Comparison of ENCODE assay signal across 20 cellular contexts in the genomic region with DNA sequence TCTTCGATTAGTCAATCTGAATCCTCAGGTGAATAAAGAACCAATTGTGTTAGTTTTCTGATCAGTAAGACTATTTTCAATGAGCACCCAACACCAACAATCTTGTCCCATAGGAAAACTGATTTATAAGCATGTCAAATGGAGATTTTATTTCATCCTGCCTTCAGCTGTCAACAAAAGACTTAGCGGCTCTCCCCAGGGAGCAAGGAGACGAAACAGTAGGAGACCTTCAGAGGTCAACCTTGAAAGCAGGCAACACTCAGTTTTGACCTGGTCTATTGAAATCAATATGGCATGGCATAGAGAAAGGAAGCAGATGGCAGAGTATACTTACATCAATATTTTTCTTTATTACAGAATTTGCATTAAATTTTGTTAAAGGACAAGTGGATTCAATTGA. TPM values are rescaled to one million over a fixed set of nuclear protein-coding genes. Genes with fewer than 3 reads are reported as not detected.
DNase-seq lines count a peak whose midpoint lies in the region; ATAC-seq and TF ChIP-seq lines count a peak whose summit lies in the region.
"Had no signal": no experiment of that assay in that cellular context is flagged by ENCODE, and none has a peak within 500 bp of the region (broad histone marks: within the 10 kb centered on the region; RNA-seq: fewer than 3 reads in every experiment).

No MANE protein-coding gene starts in this region.

- no peaks in the 10 kb centered on the region for H3K9me3 ChIP-seq in neural progenitor cell (ENCODE audit: low read depth)
- no peaks in the 10 kb centered on the region for H3K9me3 ChIP-seq in psoas muscle
- H3K9me3 ChIP-seq: BE2C had no signal

- H3K9ac ChIP-seq in neural progenitor cell: no peak overlapping the region

- H3K36me3 Mint-ChIP-seq in neural progenitor cell: no peaks in the 10 kb centered on the region
- no peaks in the 10 kb centered on the region for H3K36me3 Mint-ChIP-seq in T-helper 2 cell treated with Interferon-gamma antibody and Interleukin-4, amounts not matched to agents 5 μg/mL and 100 μg/mL, for 36 hours (ENCODE audit: low read depth)

- DNase-seq in H7: peak; percentile 47
- peak; percentile 50 to 83 for DNase-seq in NCI-H2081 (lab: John Stamatoyannopoulos, UW)
- DNase-seq in NCI-H748 treated with DMSO at 0.1 percent for 48 hours (lab: John Stamatoyannopoulos, UW): peak; percentile 71
- DNase-seq in neural progenitor cell (ENCODE audit: low spot score): peak; percentile 9
- no peak for DNase-seq in psoas muscle
- DNase-seq in T-helper 2 cell treated with Interferon-gamma antibody and Interleukin-4, amounts not matched to agents 5 μg/mL and 100 μg/mL, for 36 hours (ENCODE audit: low spot score): no peak
- DNase-seq: BE2C; CD4-positive, alpha-beta T cell; DND-41; GOT3; Kasumi-1; MM.1S; NCI-H1092 treated with DMSO at 0.1 percent for 48 hours; NCI-H1930; NCI-H226; NCI-H526 treated with DMSO at 0.1 percent for 48 hours; T-helper 9 cell had no signal

- H3K27ac ChIP-seq in neural progenitor cell: no peak overlapping the region
- H3K27ac ChIP-seq in psoas muscle: no peak overlapping the region

- H2AFZ ChIP-seq in neural progenitor cell (replicated peaks): no peak overlapping the region

- no peaks in the 10 kb centered on the region for H3K79me2 ChIP-seq in neural progenitor cell (ENCODE audit: low read depth)

- H3K4me3 ChIP-seq in H7 (ENCODE audit: insufficient read depth, low read depth, low read length) (no peak overlapping the region), neural progenitor cell (no peak overlapping the region), psoas muscle (no peak overlapping the region)
- H3K4me3 ChIP-seq: GM12878 had no signal

- no peaks in the 10 kb centered on the region for H3K36me3 ChIP-seq in H7 (replicated peaks; ENCODE audit: control insufficient read depth, insufficient read depth, low read length)
- no peaks in the 10 kb centered on the region for H3K36me3 ChIP-seq in neural progenitor cell
- no peaks in the 10 kb centered on the region for H3K36me3 ChIP-seq in psoas muscle (ENCODE audit: insufficient read depth in 1 of 2, low read depth in 1 of 2)
- H3K36me3 ChIP-seq: BE2C had no signal

- no peak overlapping the region for H3K4me3 Mint-ChIP-seq in neural progenitor cell
- no peak overlapping the region for H3K4me3 Mint-ChIP-seq in T-helper 2 cell treated with Interferon-gamma antibody and Interleukin-4, amounts not matched to agents 5 μg/mL and 100 μg/mL, for 36 hours
- H3K4me3 Mint-ChIP-seq: CD4-positive, alpha-beta T cell; IgD-negative memory B cell had no signal

- H3F3A ChIP-seq in neural progenitor cell (ENCODE audit: low read depth): peaks cover 3% of the 10 kb centered on the region

- no peak overlapping the region for H3K27ac Mint-ChIP-seq in neural progenitor cell
- no peak overlapping the region for H3K27ac Mint-ChIP-seq in T-helper 2 cell treated with Interferon-gamma antibody and Interleukin-4, amounts not matched to agents 5 μg/mL and 100 μg/mL, for 36 hours
- H3K27ac Mint-ChIP-seq: CD4-positive, alpha-beta T cell; IgD-negative memory B cell had no signal

- no peak for ATAC-seq in GM18861 (IDR thresholded peaks at IDR 0.05; ENCODE audit: unreplicated experiment)
- no peak for ATAC-seq in psoas muscle
- ATAC-seq: GM12878 had no signal

- H4K20me1 ChIP-seq in neural progenitor cell (ENCODE audit: low read depth): no peaks in the 10 kb centered on the region

- H3K4me1 Mint-ChIP-seq in neural progenitor cell: peaks cover 44% of the 10 kb centered on the region
- H3K4me1 Mint-ChIP-seq in T-helper 2 cell treated with Interferon-gamma antibody and Interleukin-4, amounts not matched to agents 5 μg/mL and 100 μg/mL, for 36 hours (ENCODE audit: low read depth): no peaks in the 10 kb centered on the region
- H3K4me1 Mint-ChIP-seq: IgD-negative memory B cell had no signal

- H3K4me2 ChIP-seq in neural progenitor cell: no peak overlapping the region

- no peaks in the 10 kb centered on the region for H3K9me3 Mint-ChIP-seq in neural progenitor cell
- no peaks in the 10 kb centered on the region for H3K9me3 Mint-ChIP-seq in T-helper 2 cell treated with Interferon-gamma antibody and Interleukin-4, amounts not matched to agents 5 μg/mL and 100 μg/mL, for 36 hours
- H3K9me3 Mint-ChIP-seq: CD4-positive, alpha-beta T cell had no signal

- WGBS in psoas muscle, 3 donors: 37 to 38% (median 37%) methylated on average over 3 of the region's 3 CpGs

- H3K4me1 ChIP-seq in neural progenitor cell (peaks cover 22% of the 10 kb centered on the region), psoas muscle (no peaks in the 10 kb centered on the region)
- H3K4me1 ChIP-seq: BE2C had no signal

- intact Hi-C loops in psoas muscle (cut with DNase I): no loop called here

- H3K27me3 Mint-ChIP-seq in neural progenitor cell (ENCODE audit: insufficient read depth, low read depth): peaks cover under 1% of the 10 kb centered on the region
- H3K27me3 Mint-ChIP-seq in T-helper 2 cell treated with Interferon-gamma antibody and Interleukin-4, amounts not matched to agents 5 μg/mL and 100 μg/mL, for 36 hours (ENCODE audit: low read depth): peaks cover 8% of the 10 kb centered on the region
- H3K27me3 Mint-ChIP-seq: IgD-negative memory B cell had no signal

- H3K27me3 ChIP-seq in H7 (ENCODE audit: control insufficient read depth, insufficient read depth, low read length) (no peaks in the 10 kb centered on the region), neural progenitor cell (no peaks in the 10 kb centered on the region), psoas muscle (ENCODE audit: insufficient read depth in 3 of 3, low read length in 2 of 3) (peaks cover 1 to 4% (median 3%) of the 10 kb centered on the region in 3 donors)
- H3K27me3 ChIP-seq: BE2C had no signal

- TF ChIP-seq CTCF in neural progenitor cell (IDR thresholded peaks at IDR 0.05): no peak
- no peak for TF ChIP-seq CTCF in psoas muscle (IDR thresholded peaks at IDR 0.05)

RNA-seq across cellular contexts. Expression of a gene that starts 34.1 kb away (rescaled TPM):
- total RNA-seq in H7 (2014; rRNA removed; shearing (Covaris generic)): 38.5 and 40.1 TPM in 2 replicates
- total RNA-seq in neural progenitor cell (ENCODE audit: low replicate concordance) (14.6 and 21.8 TPM in 2 replicates), psoas muscle (10 to 100 TPM; 11.8 to 77.2 (median 24.7) TPM)
- polyA plus RNA-seq in psoas muscle: 100 to 1,000 TPM in 1 of 3 donors, 10 to 100 TPM in 2; 43.5 to 142 (median 75.8) TPM

Comparison
In these comparisons a context has a peak if more than half of its experiments do, and no peak if none do; other contexts are left out.
1. DNase-seq: peak in H7 (single experiment), NCI-H2081 (2 of 2), NCI-H748 treated with DMSO at 0.1 percent for 48 hours (single experiment) and neural progenitor cell (single experiment); none in psoas muscle (0 of 2) and T-helper 2 cell treated with Interferon-gamma antibody and Interleukin-4, amounts not matched to agents 5 μg/mL and 100 μg/mL, for 36 hours (single experiment).